1 cellular context compared by ENCODE assay signal in the genomic region with DNA sequence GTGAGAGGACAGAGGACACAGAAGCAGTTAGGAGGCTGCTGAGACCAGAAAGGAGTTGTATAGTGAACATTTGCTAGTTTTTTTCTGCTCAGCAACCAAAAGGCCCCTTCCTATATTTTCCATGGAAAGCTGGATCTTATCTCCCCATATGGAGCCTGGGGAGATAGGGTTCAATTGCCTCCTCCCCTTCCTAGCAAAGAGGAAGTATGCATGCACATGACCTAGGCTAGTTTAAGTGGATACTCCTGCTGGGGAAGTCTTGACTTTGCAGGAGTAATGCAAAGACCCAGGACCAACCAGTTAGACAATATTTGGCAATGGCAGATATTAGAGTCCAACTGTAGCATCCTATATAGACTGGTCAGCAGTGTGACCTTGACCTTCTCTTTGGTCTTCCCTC.
TF ChIP-seq lines count a peak whose summit lies in the region.

No MANE protein-coding gene starts in this region.

TF ChIP-seq in K562, 482 proteins besides CTCF, POLR2A, EP300 and RAD21 (continues in another document):
- TF ChIP-seq ZNF644 (tag; IDR thresholded peaks at IDR 0.05; ENCODE audit: low read depth) = no peak
- no peak for TF ChIP-seq ARID3B (CRISPR knock-in tag; IDR thresholded peaks at IDR 0.05; ENCODE audit: borderline replicate concordance)
- TF ChIP-seq DPF2 (IDR thresholded peaks at IDR 0.05) = peak; percentile 33; the same call in 1 of the 2 replicates
- TF ChIP-seq ZNF764 (CRISPR knock-in tag; IDR thresholded peaks at IDR 0.05; ENCODE audit: low read depth) = no peak
- TF ChIP-seq, protein P1, sequence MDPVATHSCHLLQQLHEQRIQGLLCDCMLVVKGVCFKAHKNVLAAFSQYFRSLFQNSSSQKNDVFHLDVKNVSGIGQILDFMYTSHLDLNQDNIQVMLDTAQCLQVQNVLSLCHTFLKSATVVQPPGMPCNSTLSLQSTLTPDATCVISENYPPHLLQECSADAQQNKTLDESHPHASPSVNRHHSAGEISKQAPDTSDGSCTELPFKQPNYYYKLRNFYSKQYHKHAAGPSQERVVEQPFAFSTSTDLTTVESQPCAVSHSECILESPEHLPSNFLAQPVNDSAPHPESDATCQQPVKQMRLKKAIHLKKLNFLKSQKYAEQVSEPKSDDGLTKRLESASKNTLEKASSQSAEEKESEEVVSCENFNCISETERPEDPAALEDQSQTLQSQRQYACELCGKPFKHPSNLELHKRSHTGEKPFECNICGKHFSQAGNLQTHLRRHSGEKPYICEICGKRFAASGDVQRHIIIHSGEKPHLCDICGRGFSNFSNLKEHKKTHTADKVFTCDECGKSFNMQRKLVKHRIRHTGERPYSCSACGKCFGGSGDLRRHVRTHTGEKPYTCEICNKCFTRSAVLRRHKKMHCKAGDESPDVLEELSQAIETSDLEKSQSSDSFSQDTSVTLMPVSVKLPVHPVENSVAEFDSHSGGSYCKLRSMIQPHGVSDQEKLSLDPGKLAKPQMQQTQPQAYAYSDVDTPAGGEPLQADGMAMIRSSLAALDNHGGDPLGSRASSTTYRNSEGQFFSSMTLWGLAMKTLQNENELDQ (CRISPR knock-in tag; IDR thresholded peaks at IDR 0.05; ENCODE audit: borderline replicate concordance) = no peak
- TF ChIP-seq JUNB (CRISPR knock-in tag; conservative IDR thresholded peaks at IDR 0.05) = no peak
- 0 out of 2 replicates have a peak, but pooled peaks have one; percentile 8 for TF ChIP-seq ESRRA (IDR thresholded peaks at IDR 0.05; ENCODE audit: borderline replicate concordance, low read depth)
- peak; percentile 83 for TF ChIP-seq BHLHE40 (IDR thresholded peaks at IDR 0.05; ENCODE audit: low read length)
- TF ChIP-seq SMAD1 (IDR thresholded peaks at IDR 0.05; ENCODE audit: low read depth, low read length, partially characterized antibody) = no peak
- no peak for TF ChIP-seq HMG20A (CRISPR knock-in tag; conservative IDR thresholded peaks at IDR 0.05)
- TF ChIP-seq MAX (CRISPR knock-in tag; IDR thresholded peaks at IDR 0.05) = no peak
- TF ChIP-seq SPI1 (IDR thresholded peaks at IDR 0.05; ENCODE audit: borderline replicate concordance, low read depth, low read length) = peak; percentile 62; the same call in 1 of the 2 replicates
- no peak for TF ChIP-seq BRCA1 (IDR thresholded peaks at IDR 0.05)
- no peak for TF ChIP-seq BRCA1 (CRISPR knock-in tag; IDR thresholded peaks at IDR 0.05)
- TF ChIP-seq ZNF133 (CRISPR knock-in tag; IDR thresholded peaks at IDR 0.05) = no peak
- no peak for TF ChIP-seq MAZ (CRISPR knock-in tag; conservative IDR thresholded peaks at IDR 0.05 in 1 of 2, IDR thresholded peaks at IDR 0.05 in 1 of 2)
- TF ChIP-seq JUN (IDR thresholded peaks at IDR 0.05; ENCODE audit: borderline replicate concordance, low read depth, low read length) = no peak
- no peak for TF ChIP-seq JUN (CRISPR knock-in tag; IDR thresholded peaks at IDR 0.05; ENCODE audit: borderline replicate concordance)
- TF ChIP-seq RCOR1 (IDR thresholded peaks at IDR 0.05; ENCODE audit: borderline replicate concordance in 1 of 2, low read depth in 2 of 2, low read length in 2 of 2) = peak in 1 of 2 experiments; percentile 18; a peak in 1 of 4 replicates
- TF ChIP-seq CREB3L1 (IDR thresholded peaks at IDR 0.05; ENCODE audit: borderline replicate concordance, low read depth) = no peak
- peak; percentile 55 for TF ChIP-seq PRDM10 (IDR thresholded peaks at IDR 0.05; ENCODE audit: partially characterized antibody)
- TF ChIP-seq MYC (IDR thresholded peaks at IDR 0.05; ENCODE audit: low read depth, low read length) = peak; percentile 46; the same call in 1 of the 2 replicates
- no peak for TF ChIP-seq MYC (CRISPR knock-in tag; IDR thresholded peaks at IDR 0.05; ENCODE audit: borderline replicate concordance, low read depth)
- TF ChIP-seq, protein P2, sequence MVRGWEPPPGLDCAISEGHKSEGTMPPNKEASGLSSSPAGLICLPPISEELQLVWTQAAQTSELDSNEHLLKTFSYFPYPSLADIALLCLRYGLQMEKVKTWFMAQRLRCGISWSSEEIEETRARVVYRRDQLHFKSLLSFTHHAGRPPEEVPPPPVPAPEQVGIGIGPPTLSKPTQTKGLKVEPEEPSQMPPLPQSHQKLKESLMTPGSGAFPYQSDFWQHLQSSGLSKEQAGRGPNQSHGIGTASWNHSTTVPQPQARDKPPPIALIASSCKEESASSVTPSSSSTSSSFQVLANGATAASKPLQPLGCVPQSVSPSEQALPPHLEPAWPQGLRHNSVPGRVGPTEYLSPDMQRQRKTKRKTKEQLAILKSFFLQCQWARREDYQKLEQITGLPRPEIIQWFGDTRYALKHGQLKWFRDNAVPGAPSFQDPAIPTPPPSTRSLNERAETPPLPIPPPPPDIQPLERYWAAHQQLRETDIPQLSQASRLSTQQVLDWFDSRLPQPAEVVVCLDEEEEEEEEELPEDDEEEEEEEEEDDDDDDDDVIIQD (CRISPR knock-in tag; IDR thresholded peaks at IDR 0.05) = no peak
- TF ChIP-seq POLR2AphosphoS2 (IDR thresholded peaks at IDR 0.05; ENCODE audit: low read length) = no peak
- TF ChIP-seq ZNF140 (CRISPR knock-in tag; IDR thresholded peaks at IDR 0.05) = no peak
- no peak for TF ChIP-seq IFI16 (CRISPR knock-in tag; IDR thresholded peaks at IDR 0.05)
- TF ChIP-seq HEY1 (CRISPR knock-in tag; IDR thresholded peaks at IDR 0.05; ENCODE audit: borderline replicate concordance) = peak; percentile 61; the same call in 1 of the 2 replicates
- TF ChIP-seq FOXK2 (conservative IDR thresholded peaks at IDR 0.05 in 1 of 2, IDR thresholded peaks at IDR 0.05 in 1 of 2; ENCODE audit: low read depth in 2 of 2) = no peak
- peak; percentile 58 for TF ChIP-seq ARID1B (IDR thresholded peaks at IDR 0.05)
- no peak for TF ChIP-seq ELF2 (CRISPR knock-in tag; IDR thresholded peaks at IDR 0.05)
- TF ChIP-seq SOX6 (IDR thresholded peaks at IDR 0.05) = peak; percentile 33; the same call in 1 of the 2 replicates
- no peak for TF ChIP-seq SMC3 (conservative IDR thresholded peaks at IDR 0.05; ENCODE audit: insufficient read depth, low read depth, low read length)
- no peak for TF ChIP-seq CREB1 (IDR thresholded peaks at IDR 0.05)
- TF ChIP-seq CREB1 (CRISPR knock-in tag; IDR thresholded peaks at IDR 0.05) = no peak
- TF ChIP-seq ZHX1 (conservative IDR thresholded peaks at IDR 0.05; ENCODE audit: low read length) = no peak
- TF ChIP-seq ASH1L (IDR thresholded peaks at IDR 0.05; ENCODE audit: borderline replicate concordance, low read depth, partially characterized antibody) = no peak
- TF ChIP-seq, protein P3, sequence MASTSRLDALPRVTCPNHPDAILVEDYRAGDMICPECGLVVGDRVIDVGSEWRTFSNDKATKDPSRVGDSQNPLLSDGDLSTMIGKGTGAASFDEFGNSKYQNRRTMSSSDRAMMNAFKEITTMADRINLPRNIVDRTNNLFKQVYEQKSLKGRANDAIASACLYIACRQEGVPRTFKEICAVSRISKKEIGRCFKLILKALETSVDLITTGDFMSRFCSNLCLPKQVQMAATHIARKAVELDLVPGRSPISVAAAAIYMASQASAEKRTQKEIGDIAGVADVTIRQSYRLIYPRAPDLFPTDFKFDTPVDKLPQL (IDR thresholded peaks at IDR 0.05; ENCODE audit: extremely low read depth, insufficient read length) = no peak
- no peak for TF ChIP-seq SAFB2 (IDR thresholded peaks at IDR 0.05; ENCODE audit: borderline replicate concordance, low read depth, low read length, severe bottlenecking)
- peak; percentile 65 for TF ChIP-seq HMBOX1 (IDR thresholded peaks at IDR 0.05)
- TF ChIP-seq SMARCA5 (IDR thresholded peaks at IDR 0.05) = no peak
- TF ChIP-seq, protein P4, sequence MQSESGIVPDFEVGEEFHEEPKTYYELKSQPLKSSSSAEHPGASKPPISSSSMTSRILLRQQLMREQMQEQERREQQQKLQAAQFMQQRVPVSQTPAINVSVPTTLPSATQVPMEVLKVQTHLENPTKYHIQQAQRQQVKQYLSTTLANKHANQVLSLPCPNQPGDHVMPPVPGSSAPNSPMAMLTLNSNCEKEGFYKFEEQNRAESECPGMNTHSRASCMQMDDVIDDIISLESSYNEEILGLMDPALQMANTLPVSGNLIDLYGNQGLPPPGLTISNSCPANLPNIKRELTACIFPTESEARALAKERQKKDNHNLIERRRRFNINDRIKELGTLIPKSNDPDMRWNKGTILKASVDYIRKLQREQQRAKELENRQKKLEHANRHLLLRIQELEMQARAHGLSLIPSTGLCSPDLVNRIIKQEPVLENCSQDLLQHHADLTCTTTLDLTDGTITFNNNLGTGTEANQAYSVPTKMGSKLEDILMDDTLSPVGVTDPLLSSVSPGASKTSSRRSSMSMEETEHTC (IDR thresholded peaks at IDR 0.05) = peak; percentile 80
- no peak for TF ChIP-seq RBBP5 (IDR thresholded peaks at IDR 0.05; ENCODE audit: borderline replicate concordance, insufficient read depth, low read length, poor library complexity, severe bottlenecking)
